12 cellular contexts compared by ENCODE assay signal in the genomic region with DNA sequence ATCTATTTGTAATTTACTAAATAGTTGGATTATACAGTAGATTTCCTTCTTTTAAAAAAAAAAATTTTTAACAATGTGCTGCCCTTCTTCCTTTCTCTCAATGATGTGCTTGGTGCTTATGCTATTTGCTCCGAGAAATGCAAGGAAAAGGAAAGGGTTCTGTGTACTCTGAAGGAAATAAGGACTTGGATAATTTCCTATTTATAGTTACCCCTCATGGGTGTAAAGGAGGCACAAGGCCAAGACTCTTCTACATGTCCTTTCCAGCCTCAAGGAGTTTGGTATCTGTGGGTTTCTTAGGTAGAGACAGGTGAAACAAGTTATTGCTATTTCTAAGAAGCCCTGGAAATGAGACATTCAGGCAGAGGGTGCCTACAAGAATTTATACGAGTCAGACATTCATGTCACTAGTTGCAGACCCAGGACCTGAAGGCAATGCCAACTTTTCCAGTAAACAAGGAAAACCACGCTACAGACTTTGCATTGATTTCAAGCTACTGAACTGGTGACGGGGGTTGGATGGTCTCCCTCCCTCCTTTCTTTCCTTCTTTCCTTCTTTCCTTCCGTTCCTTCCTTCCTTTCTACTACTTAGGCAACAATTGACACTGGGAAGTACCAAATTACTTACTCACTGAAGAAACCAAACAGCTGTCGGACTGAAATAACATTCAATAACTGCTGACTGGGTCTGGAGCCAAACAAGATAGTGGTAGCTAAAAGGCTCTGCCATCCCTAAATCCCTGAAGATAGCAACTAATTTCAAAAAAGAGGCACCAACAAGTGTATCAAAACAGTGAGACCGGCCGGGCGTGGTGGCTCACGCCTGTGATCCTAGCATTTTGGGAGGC. TPM values are rescaled to one million over a fixed set of nuclear protein-coding genes. Genes with fewer than 3 reads are reported as not detected.
A peak's percentile ranks its signal among the peaks of the same experiment; 100 is the strongest.
DNase-seq lines count a peak whose midpoint lies in the region; ATAC-seq and TF ChIP-seq lines count a peak whose summit lies in the region.
"Had no signal": no experiment of that assay in that cellular context is flagged by ENCODE, and none has a peak within 500 bp of the region (broad histone marks: within the 10 kb centered on the region; RNA-seq: fewer than 3 reads in every experiment).

No MANE protein-coding gene starts in this region.

- H3K4me3 ChIP-seq in sigmoid colon: no peak overlapping the region
- no peak overlapping the region for H3K4me3 ChIP-seq in trophoblast cell (ENCODE audit: low read depth, low read length)
- H3K4me3 ChIP-seq: GM12878, skin epidermis had no signal

- TF ChIP-seq EP300 in sigmoid colon (IDR thresholded peaks at IDR 0.05): no peak

- no peak for TF ChIP-seq CTCF in sigmoid colon (IDR thresholded peaks at IDR 0.05)
- no peak for TF ChIP-seq CTCF in Calu3 (IDR thresholded peaks at IDR 0.05; ENCODE audit: unreplicated experiment)

- CTCF ChIA-PET in Calu3 (lab: Charles Lee): no interaction called here

- no peaks in the 10 kb centered on the region for H3K27me3 Mint-ChIP-seq in activated T-helper 17 cell treated with anti-CD3 and anti-CD28 coated beads, Interleukin-2, amount 50 U/mL, for 72 hours
- H3K27me3 Mint-ChIP-seq in Calu3 (ENCODE audit: unreplicated experiment): no peaks in the 10 kb centered on the region

- no peak overlapping the region for H2BK120ac ChIP-seq in trophoblast cell (ENCODE audit: insufficient read depth, low read length, poor library complexity)

- H4K8ac ChIP-seq in trophoblast cell (ENCODE audit: low read depth, low read length): no peak overlapping the region

- H3K23ac ChIP-seq in trophoblast cell (ENCODE audit: low read length): no peak overlapping the region

- H3K4me1 ChIP-seq in sigmoid colon (peaks cover 0 to 17% (median 15%) of the 10 kb centered on the region in 4 donors), trophoblast cell (ENCODE audit: control insufficient read depth in 1 of 2, insufficient read depth in 2 of 2, low read length in 2 of 2) (no peaks in the 10 kb centered on the region)

- no peak overlapping the region for H2BK12ac ChIP-seq in trophoblast cell (ENCODE audit: low read length)

- peak overlapping the region; percentile 23 for H3K27ac Mint-ChIP-seq in activated T-helper 17 cell treated with anti-CD3 and anti-CD28 coated beads, Interleukin-2, amount 50 U/mL, for 72 hours
- H3K27ac Mint-ChIP-seq in Calu3 (ENCODE audit: unreplicated experiment): no peak overlapping the region

- H4K12ac ChIP-seq in trophoblast cell (ENCODE audit: low read depth, low read length): no peak overlapping the region

- H3K27me3 ChIP-seq in sigmoid colon (no peaks in the 10 kb centered on the region), trophoblast cell (ENCODE audit: insufficient read depth, low read length) (no peaks in the 10 kb centered on the region)

- no peak for TF ChIP-seq POLR2A in sigmoid colon (IDR thresholded peaks at IDR 0.05)

- H3K9me3 ChIP-seq in sigmoid colon (no peaks in the 10 kb centered on the region), trophoblast cell (ENCODE audit: insufficient read depth, low read depth, low read length) (no peaks in the 10 kb centered on the region)

- H2AFZ ChIP-seq in trophoblast cell (ENCODE audit: insufficient read depth, low read length, poor library complexity): no peak overlapping the region

- no peaks in the 10 kb centered on the region for H3K79me2 ChIP-seq in trophoblast cell (ENCODE audit: control insufficient read depth, insufficient read depth, low read length, poor library complexity)

- no peaks in the 10 kb centered on the region for H3K9me3 Mint-ChIP-seq in activated T-helper 17 cell treated with anti-CD3 and anti-CD28 coated beads, Interleukin-2, amount 50 U/mL, for 72 hours
- no peaks in the 10 kb centered on the region for H3K9me3 Mint-ChIP-seq in Calu3 (ENCODE audit: low read depth, unreplicated experiment)

- DNase-seq in ELR (ENCODE audit: low read depth) (peak; percentile 20), Right ventricle myocardium superior (no peak), sigmoid colon (peak; percentile 2), trophoblast cell (no peak), Calu3 (no peak)
- DNase-seq: midbrain, NCI-H2171 treated with DMSO at 0.1 percent for 48 hours had no signal

- H3K4me2 ChIP-seq in trophoblast cell (ENCODE audit: low read length): no peak overlapping the region

- H3K36me3 Mint-ChIP-seq in activated T-helper 17 cell treated with anti-CD3 and anti-CD28 coated beads, Interleukin-2, amount 50 U/mL, for 72 hours (ENCODE audit: low read depth): peaks cover 97% of the 10 kb centered on the region
- H3K36me3 Mint-ChIP-seq in Calu3 (ENCODE audit: insufficient read depth, unreplicated experiment): no peaks in the 10 kb centered on the region

- H3K4ac ChIP-seq in trophoblast cell (ENCODE audit: low read depth, low read length): no peak overlapping the region

- H3K79me1 ChIP-seq in trophoblast cell (ENCODE audit: low read length): no peaks in the 10 kb centered on the region

- peak; percentile 16 for ATAC-seq in activated T-helper 17 cell treated with anti-CD3 and anti-CD28 coated beads, Interleukin-2, amount 50 U/mL, for 72 hours (replicated peaks)
- ATAC-seq in Right ventricle myocardium superior (ENCODE audit: poor library complexity) (peak; percentile 70), GM19328 (IDR thresholded peaks at IDR 0.05; ENCODE audit: unreplicated experiment) (no peak)
- ATAC-seq: GM12878 had no signal

- intact Hi-C loops in Right ventricle myocardium superior (cut with DNase I): no loop called here
- intact Hi-C loops in sigmoid colon (cut with DNase I): no loop called here
- intact Hi-C loops in Calu3 (cut with micrococcal nuclease; ENCODE audit: unreplicated experiment): no loop called here

- no peak overlapping the region for H3K18ac ChIP-seq in trophoblast cell (ENCODE audit: low read length)

- H3K4me1 Mint-ChIP-seq in activated T-helper 17 cell treated with anti-CD3 and anti-CD28 coated beads, Interleukin-2, amount 50 U/mL, for 72 hours: peaks cover 6% of the 10 kb centered on the region
- H3K4me1 Mint-ChIP-seq in Calu3 (ENCODE audit: low read depth, unreplicated experiment): peaks cover 8% of the 10 kb centered on the region

- H3K9ac ChIP-seq in trophoblast cell (ENCODE audit: low read length): no peak overlapping the region

- H3K36me3 ChIP-seq in sigmoid colon (peaks cover 4 to 40% (median 18%) of the 10 kb centered on the region in 4 donors), trophoblast cell (ENCODE audit: control insufficient read depth in 1 of 2, insufficient read depth in 2 of 2, low read length in 2 of 2) (peaks cover 2 to 9% of the 10 kb centered on the region in 2 experiments)

- H2BK5ac ChIP-seq in trophoblast cell (ENCODE audit: low read depth, low read length, poor library complexity): no peak overlapping the region

- no peak overlapping the region for H3K14ac ChIP-seq in trophoblast cell (ENCODE audit: low read length)

- 84% methylated on average over 10 of the region's 10 CpGs for WGBS in sigmoid colon, 2 donors
- WGBS in trophoblast cell (ENCODE audit: extremely low coverage, insufficient coverage, insufficient read length): no CpG with 5 or more reads among the region's 10 CpGs

- no TSS peak for BruUV-seq in Calu3 (replicated peaks; lab: Mats Ljungman, UMichigan)

- peak overlapping the region; percentile 2 for H3K4me3 Mint-ChIP-seq in activated T-helper 17 cell treated with anti-CD3 and anti-CD28 coated beads, Interleukin-2, amount 50 U/mL, for 72 hours
- H3K4me3 Mint-ChIP-seq in Calu3 (ENCODE audit: low read depth, unreplicated experiment): no peak overlapping the region

- no peak overlapping the region for H2AK5ac ChIP-seq in trophoblast cell (ENCODE audit: low read length)

- no peak overlapping the region for H4K91ac ChIP-seq in trophoblast cell (ENCODE audit: low read depth, low read length)

- peak overlapping the region; percentile 6 to 53 (median 24) for H3K27ac ChIP-seq in sigmoid colon
- H3K27ac ChIP-seq in trophoblast cell (ENCODE audit: low read depth, low read length): no peak overlapping the region

RNA-seq across cellular contexts. Expression of a gene that starts 33.8 kb away (rescaled TPM):
- 10 to 100 TPM; 19.6 to 24.5 TPM for total RNA-seq in activated T-helper 17 cell treated with anti-CD3 and anti-CD28 coated beads, Interleukin-2, amount 50 U/mL, for 72 hours
- total RNA-seq in Right ventricle myocardium superior (8.1 TPM), sigmoid colon (10 to 100 TPM; 32.1 to 76.0 (median 42.4) TPM), Calu3 (2022) (37.4 and 42.7 TPM in 2 replicates)
- polyA plus RNA-seq in sigmoid colon: 10 to 100 TPM in 1 of 3 donors, 1 to 10 TPM in 2; 5.8 to 25.8 (median 7.2) TPM
- polyA plus RNA-seq in trophoblast cell (2013): 0.94 and 1.1 TPM in 2 replicates

RNA-seq across cellular contexts. Expression of a gene that starts 42.8 kb away (rescaled TPM):
- total RNA-seq in activated T-helper 17 cell treated with anti-CD3 and anti-CD28 coated beads, Interleukin-2, amount 50 U/mL, for 72 hours: not detected
- total RNA-seq in Right ventricle myocardium superior (not detected), sigmoid colon (not detected), Calu3 (2022) (not detected in 2 replicates)
- not detected for polyA plus RNA-seq in sigmoid colon
- polyA plus RNA-seq in trophoblast cell (2013): 0.12 and 0.22 TPM in 2 replicates
- total RNA-seq: RPMI7951 had no signal
- polyA plus RNA-seq: GM12878 had no signal

RNA-seq across cellular contexts. Expression of a gene that starts 47.1 kb away (rescaled TPM):
- under 1 TPM; 0.95 to 0.99 TPM for total RNA-seq in activated T-helper 17 cell treated with anti-CD3 and anti-CD28 coated beads, Interleukin-2, amount 50 U/mL, for 72 hours
- total RNA-seq in Right ventricle myocardium superior (0.13 TPM), sigmoid colon (not detected), Calu3 (2022) (not detected in 2 replicates)
- under 1 TPM in 1 of 3 donors, not detected in 2; 0.25 TPM for polyA plus RNA-seq in sigmoid colon
- polyA plus RNA-seq in trophoblast cell (2013): 0.01 TPM in 2 replicates

RNA-seq across cellular contexts. Expression of a gene that starts 48.1 kb away (rescaled TPM):
- 100 to 1,000 TPM; 124 to 255 TPM for total RNA-seq in activated T-helper 17 cell treated with anti-CD3 and anti-CD28 coated beads, Interleukin-2, amount 50 U/mL, for 72 hours
- total RNA-seq in Right ventricle myocardium superior (30.0 TPM), sigmoid colon (100 to 1,000 TPM in 1 of 4 donors, 10 to 100 TPM in 3; 93.5 to 117 (median 98.4) TPM), Calu3 (2022) (45.4 and 45.8 TPM in 2 replicates)
- polyA plus RNA-seq in sigmoid colon: 10 to 100 TPM; 11.3 to 37.5 (median 13.2) TPM
- polyA plus RNA-seq in trophoblast cell (2013): 16.0 and 18.3 TPM in 2 replicates

Comparison
In these comparisons a context has a peak if more than half of its experiments do, and no peak if none do; other contexts are left out.
1. DNase-seq: peak in ELR (single experiment) and sigmoid colon (single experiment); none in Right ventricle myocardium superior (single experiment), trophoblast cell (0 of 2) and Calu3 (single experiment).